Comparison of ENCODE assay signal across 26 cellular contexts in the genomic region with DNA sequence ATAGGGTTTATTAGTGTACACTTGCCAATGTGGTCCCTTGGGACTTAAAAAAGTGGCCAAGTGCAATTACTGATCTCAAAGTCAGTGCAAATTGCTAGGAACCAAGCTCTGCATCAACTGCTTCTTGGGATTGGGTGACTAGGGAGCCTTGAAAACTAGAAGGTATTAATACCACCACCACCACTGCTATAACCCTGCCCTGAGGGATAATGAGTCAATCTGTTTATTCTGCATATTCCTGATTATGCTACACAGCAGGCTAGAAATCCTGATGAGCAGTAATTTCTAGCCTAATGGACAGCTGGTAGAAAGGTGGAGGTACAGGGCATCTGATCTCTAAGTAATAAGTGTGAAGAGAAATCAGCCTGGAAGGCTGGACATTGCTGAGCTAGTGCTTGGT.
"Had no signal": no experiment of that assay in that cellular context is flagged by ENCODE, and none has a peak within 500 bp of the region (broad histone marks: within the 10 kb centered on the region; RNA-seq: fewer than 3 reads in every experiment).

No MANE protein-coding gene starts in this region.

- H3K27ac ChIP-seq: adrenal gland, body of pancreas, coronary artery, dorsolateral prefrontal cortex, left lung, lower lobe of right lung, stomach, thyroid gland, upper lobe of left lung, vagina had no signal

- FAIRE-seq: islet of Langerhans had no signal

- H3K27me3 ChIP-seq: adrenal gland, body of pancreas, dorsolateral prefrontal cortex, stomach, thyroid gland, upper lobe of left lung, vagina had no signal

- H3K27ac Mint-ChIP-seq: activated naive CD4-positive, alpha-beta T cell treated with anti-CD3 and anti-CD28 coated beads for 36 hours; activated naive CD8-positive, alpha-beta T cell treated with anti-CD3 and anti-CD28 coated beads for 36 hours; activated T-cell treated with anti-CD3 and anti-CD28 coated beads, Interleukin-2, amount 50 U/mL, for 72 hours; natural killer cell; stimulated activated naive B cell treated with anti-CD40 and anti-IgM and Interleukin-4, amounts not matched to agents 10 μg/mL and 1 μg/mL and 100 μg/mL, for 72 hours had no signal

- ATAC-seq: activated T-cell treated with anti-CD3 and anti-CD28 coated beads, Interleukin-2, amount 50 U/mL, for 72 hours; body of pancreas; left lung; lower lobe of right lung; natural killer cell; right cardiac atrium; stimulated activated naive B cell treated with anti-CD40 and anti-IgM and Interleukin-4, amounts not matched to agents 10 μg/mL and 1 μg/mL and 100 μg/mL, for 72 hours had no signal

- H3K4me3 Mint-ChIP-seq: activated naive CD4-positive, alpha-beta T cell treated with anti-CD3 and anti-CD28 coated beads for 36 hours; activated naive CD8-positive, alpha-beta T cell treated with anti-CD3 and anti-CD28 coated beads for 36 hours; activated T-cell treated with anti-CD3 and anti-CD28 coated beads, Interleukin-2, amount 50 U/mL, for 72 hours; natural killer cell; stimulated activated naive B cell treated with anti-CD40 and anti-IgM and Interleukin-4, amounts not matched to agents 10 μg/mL and 1 μg/mL and 100 μg/mL, for 72 hours had no signal

- H3K9me3 ChIP-seq: adrenal gland, body of pancreas, left lung, lower lobe of right lung, stomach, thyroid gland, upper lobe of left lung, vagina had no signal

- H3K9me3 Mint-ChIP-seq: activated naive CD4-positive, alpha-beta T cell treated with anti-CD3 and anti-CD28 coated beads for 36 hours; activated naive CD8-positive, alpha-beta T cell treated with anti-CD3 and anti-CD28 coated beads for 36 hours; stimulated activated naive B cell treated with anti-CD40 and anti-IgM and Interleukin-4, amounts not matched to agents 10 μg/mL and 1 μg/mL and 100 μg/mL, for 72 hours had no signal

- H3K4me1 ChIP-seq: adrenal gland, body of pancreas, left lung, lower lobe of right lung, stomach, thyroid gland, upper lobe of left lung, vagina had no signal

- H3K4me1 Mint-ChIP-seq: activated naive CD8-positive, alpha-beta T cell treated with anti-CD3 and anti-CD28 coated beads for 36 hours; natural killer cell; stimulated activated naive B cell treated with anti-CD40 and anti-IgM and Interleukin-4, amounts not matched to agents 10 μg/mL and 1 μg/mL and 100 μg/mL, for 72 hours had no signal

- H3K36me3 Mint-ChIP-seq: activated naive CD8-positive, alpha-beta T cell treated with anti-CD3 and anti-CD28 coated beads for 36 hours; natural killer cell; stimulated activated naive B cell treated with anti-CD40 and anti-IgM and Interleukin-4, amounts not matched to agents 10 μg/mL and 1 μg/mL and 100 μg/mL, for 72 hours had no signal

- H3K4me3 ChIP-seq: adrenal gland, body of pancreas, coronary artery, dorsolateral prefrontal cortex, left lung, lower lobe of right lung, stomach, thyroid gland, upper lobe of left lung, vagina had no signal

- H3K36me3 ChIP-seq: adrenal gland, left lung, lower lobe of right lung, stomach, thyroid gland, upper lobe of left lung, vagina had no signal

- DNase-seq: activated CD4-positive, alpha-beta T cell treated with anti-CD3 and anti-CD28 coated beads for 4 hours; activated CD4-positive, alpha-beta T cell treated with anti-CD3 and anti-CD28 coated beads, Interleukin-2, amount 50 U/mL, for 4 hours; activated effector memory CD4-positive, alpha-beta T cell treated with Interleukin-2 at 50 U/mL for 16 hours; activated naive CD4-positive, alpha-beta T cell treated with anti-CD3 and anti-CD28 coated beads for 36 hours; activated naive CD8-positive, alpha-beta T cell treated with anti-CD3 and anti-CD28 coated beads for 36 hours; activated T-cell treated with anti-CD3 and anti-CD28 coated beads for 4 hours; activated T-cell treated with anti-CD3 and anti-CD28 coated beads, Interleukin-2, amount 50 U/mL, for 72 hours; adrenal gland; aorta; body of pancreas; dorsolateral prefrontal cortex; effector memory CD4-positive, alpha-beta T cell; left lung; lower lobe of right lung; natural killer cell; posterior cingulate gyrus; right cardiac atrium; stimulated activated CD4-positive, alpha-beta T cell treated with anti-CD3 and anti-CD28 coated beads, Interleukin-15, amount 100 ng/mL, for 24 hours; stimulated activated CD4-positive, alpha-beta T cell treated with anti-CD3 and anti-CD28 coated beads, Interleukin-2, amount 100 ng/mL, for 24 hours; stimulated activated naive B cell treated with anti-CD40 and anti-IgM and Interleukin-4, amounts not matched to agents 10 μg/mL and 1 μg/mL and 100 μg/mL, for 72 hours; stomach; thyroid gland; upper lobe of left lung had no signal
